ENCODE assay signal across 8 cellular contexts in the genomic region with DNA sequence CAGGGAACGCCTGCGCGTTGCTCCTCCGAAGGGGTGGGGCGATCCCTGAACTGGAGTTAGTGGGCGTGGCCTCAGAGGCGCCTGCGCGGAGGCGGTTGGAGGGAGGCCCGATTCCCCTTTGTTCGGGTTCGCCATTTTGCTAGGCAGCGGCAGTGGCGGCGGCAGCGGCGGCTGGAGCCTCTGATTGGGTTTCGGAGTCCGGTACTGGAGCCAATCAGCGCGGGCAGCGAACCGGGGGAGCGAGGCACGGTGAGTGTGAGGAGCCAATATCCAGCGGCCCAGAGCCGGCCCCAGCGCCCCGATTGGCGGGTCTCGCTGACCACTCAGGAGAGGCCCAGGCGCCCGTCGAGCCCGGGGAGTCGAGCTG. TPM values are rescaled to one million over a fixed set of nuclear protein-coding genes. Genes with fewer than 3 reads are reported as not detected.
A peak's percentile ranks its signal among the peaks of the same experiment; 100 is the strongest.
DNase-seq lines count a peak whose midpoint lies in the region; ATAC-seq and TF ChIP-seq lines count a peak whose summit lies in the region.

A gene (plus strand): TSS at position 139 of the 367 bp plus-strand sequence. CDS start 6,116 bp downstream, outside the sequence.

- POLR2A ChIA-PET in naive thymus-derived CD8-positive, alpha-beta T cell (lab: Charles Lee) = interaction anchor here (0.8 to 1.9 kb wide), 9 partner anchors 8 to 1710 kb away, joined by 3 to 10 read pairs (median 4); a partner anchor contains a TSS

- peak within 1 kb of the TSS; percentile 92 to 99 (median 98) for H3K27ac Mint-ChIP-seq in naive thymus-derived CD8-positive, alpha-beta T cell

- H3K9me3 ChIP-seq in aorta (ENCODE audit: control insufficient read depth, low read length) = no peaks in the 10 kb centered on the region

- H3K36me3 Mint-ChIP-seq in naive thymus-derived CD8-positive, alpha-beta T cell = peaks cover 4 to 29% (median 7%) of the 10 kb centered on the region in 3 donors

- peaks cover 20 to 60% (median 52%) of the 10 kb centered on the region in 4 donors for H3K4me1 Mint-ChIP-seq in naive thymus-derived CD8-positive, alpha-beta T cell

- H3K4me3 ChIP-seq in HFF-Myc (replicated peaks; ENCODE audit: low read depth, low read length) = peak within 1 kb of the TSS; percentile 85
- H3K4me3 ChIP-seq in aorta (ENCODE audit: low read length in 2 of 2) = peak within 1 kb of the TSS; percentile 68 to 76

- no peak for TF ChIP-seq CTCF in HFF-Myc (IDR thresholded peaks at IDR 0.05; ENCODE audit: low read depth, low read length, missing control alignments)

- no peaks in the 10 kb centered on the region for H3K4me1 ChIP-seq in aorta (ENCODE audit: control insufficient read depth in 1 of 2, insufficient read depth in 2 of 2, low read length in 2 of 2)

- DNase-seq in DMS79 treated with DMSO at 0.1 percent for 48 hours (lab: John Stamatoyannopoulos, UW) (peak; percentile 100), DMS79 (lab: John Stamatoyannopoulos, UW) (no peak), HFF-Myc (ENCODE audit: extremely low read depth, low read depth) (no peak), NCI-H1048 (lab: John Stamatoyannopoulos, UW) (peak; percentile 99), aorta (peak in 1 of 2 donors; percentile 100)
- DNase-seq in activated CD8-positive, alpha-beta memory T cell treated with anti-CD3 and anti-CD28 coated beads for 48 hours (ENCODE audit: low read depth in 2 of 3, low spot score in 2 of 3) = peak in 2 of 3 experiments; percentile 98 to 100
- DNase-seq in naive thymus-derived CD8-positive, alpha-beta T cell = peak in 3 of 10 donors; percentile 99 to 100 (median 100)

- intact Hi-C loops in aorta (cut with DNase I) = loop anchor here in 1 of 2 donors (5.0 to 10.0 kb wide), 2 partner anchors 1651 to 1728 kb away; no protein-coding TSS in a partner anchor

- peak within 1 kb of the TSS; percentile 88 to 97 for H3K27ac ChIP-seq in aorta (ENCODE audit: low read depth in 1 of 2, low read length in 2 of 2)

- H3K9me3 Mint-ChIP-seq in naive thymus-derived CD8-positive, alpha-beta T cell = no peaks in the 10 kb centered on the region

- H3K27me3 Mint-ChIP-seq in naive thymus-derived CD8-positive, alpha-beta T cell = peaks cover 0 to 4% (median 0%) of the 10 kb centered on the region in 5 donors

- peak within 1 kb of the TSS; percentile 93 to 98 (median 98) for H3K4me3 Mint-ChIP-seq in naive thymus-derived CD8-positive, alpha-beta T cell

- ATAC-seq in esophagus mucosa = peak; percentile 90
- ATAC-seq in naive thymus-derived CD8-positive, alpha-beta T cell = peak; percentile 69 to 72
- ATAC-seq in aorta (ENCODE audit: low FRiP score) = peak; percentile 95

- WGBS in aorta, 2 donors = 0% methylated on average over 33 to 37 of the region's 37 CpGs

- H3K27me3 ChIP-seq in aorta (ENCODE audit: control insufficient read depth in 1 of 2, insufficient read depth in 2 of 2, low read length in 1 of 2) = no peaks in the 10 kb centered on the region

- no peaks in the 10 kb centered on the region for H3K36me3 ChIP-seq in aorta (ENCODE audit: control insufficient read depth in 1 of 2, insufficient read depth in 2 of 2, low read length in 1 of 2)

RNA-seq across cellular contexts. Expression of the gene that starts here (rescaled TPM):
- 9.6 TPM for total RNA-seq in esophagus mucosa
- 10 to 100 TPM; 58.9 to 60.0 TPM for total RNA-seq in naive thymus-derived CD8-positive, alpha-beta T cell
- polyA plus RNA-seq in naive thymus-derived CD8-positive, alpha-beta T cell = 10 to 100 TPM; 17.0 to 27.9 (median 20.4) TPM
- 10 to 100 TPM; 13.3 to 18.6 TPM for total RNA-seq in aorta
- 1 to 10 TPM; 5.6 to 6.7 TPM for polyA plus RNA-seq in aorta

Comparison
In these comparisons a context has a peak if more than half of its experiments do, and no peak if none do; other contexts are left out.
1. DNase-seq: peak in DMS79 treated with DMSO at 0.1 percent for 48 hours (single experiment), NCI-H1048 (single experiment) and activated CD8-positive, alpha-beta memory T cell treated with anti-CD3 and anti-CD28 coated beads for 48 hours (2 of 3); none in DMS79 (single experiment) and HFF-Myc (single experiment).
2. Peak in every context shown above with its lines, with median percentiles within 50 percentile points of each other: ATAC-seq.